ENCODE assay signal across 37 cellular contexts in genomic region chr2:218837495-218837894, GRCh38. TPM values are rescaled to one million over a fixed set of nuclear protein-coding genes. Genes with fewer than 3 reads are reported as not detected.
"Had no signal": no experiment of that assay in that cellular context is flagged by ENCODE, and none has a peak within 500 bp of the region (broad histone marks: within the 10 kb centered on the region; RNA-seq: fewer than 3 reads in every experiment).

No MANE protein-coding gene starts in this region.

- DNase-seq: Karpas-422, Kasumi-1, MG63, MM.1S, MV-4-11, NCI-H1048, NCI-H1092, NCI-H1092 treated with DMSO at 0.1 percent for 48 hours, NCI-H1105, NCI-H1105 treated with DMSO at 0.1 percent for 48 hours, NCI-H1417, NCI-H1417 treated with DMSO at 0.1 percent for 48 hours, NCI-H1436, NCI-H1436 treated with DMSO at 0.1 percent for 48 hours, NCI-H146, NCI-H1694, NCI-H1694 treated with DMSO at 0.1 percent for 48 hours, NCI-H187, NCI-H187 treated with DMSO at 0.1 percent for 48 hours, NCI-H1930, NCI-H2029, NCI-H2029 treated with DMSO at 0.1 percent for 48 hours, NCI-H2081, NCI-H2081 treated with DMSO at 0.1 percent for 48 hours, NCI-H2107, NCI-H2171, NCI-H2171 treated with DMSO at 0.1 percent for 48 hours, NCI-H2227 treated with DMSO at 0.1 percent for 48 hours, NCI-H226, NCI-H345, NCI-H446, NCI-H446 treated with DMSO at 0.1 percent for 48 hours, NCI-H510A, NCI-H510A treated with DMSO at 0.1 percent for 48 hours had no signal

- H3K4me3 ChIP-seq: MG63 had no signal

- H3K27me3 ChIP-seq: MG63 had no signal

- H3K36me3 ChIP-seq: MG63 had no signal

RNA-seq across cellular contexts. Expression of gene PRKAG3, which starts 5.9 kb away (rescaled TPM):
- total RNA-seq: M059J, MCF 10A, NCI-H460 had no signal

RNA-seq across cellular contexts. Expression of gene WNT6, which starts 22.1 kb away (rescaled TPM):
- total RNA-seq: MCF 10A, NCI-H460 had no signal

RNA-seq across cellular contexts. Expression of gene WNT10A, which starts 43.2 kb away (rescaled TPM):
- total RNA-seq: MCF 10A, NCI-H460 had no signal

RNA-seq across cellular contexts. Expression of gene CYP27A1, which starts 55.5 kb away (rescaled TPM):
- total RNA-seq: MCF 10A, NCI-H460 had no signal
